In the genomic region with DNA sequence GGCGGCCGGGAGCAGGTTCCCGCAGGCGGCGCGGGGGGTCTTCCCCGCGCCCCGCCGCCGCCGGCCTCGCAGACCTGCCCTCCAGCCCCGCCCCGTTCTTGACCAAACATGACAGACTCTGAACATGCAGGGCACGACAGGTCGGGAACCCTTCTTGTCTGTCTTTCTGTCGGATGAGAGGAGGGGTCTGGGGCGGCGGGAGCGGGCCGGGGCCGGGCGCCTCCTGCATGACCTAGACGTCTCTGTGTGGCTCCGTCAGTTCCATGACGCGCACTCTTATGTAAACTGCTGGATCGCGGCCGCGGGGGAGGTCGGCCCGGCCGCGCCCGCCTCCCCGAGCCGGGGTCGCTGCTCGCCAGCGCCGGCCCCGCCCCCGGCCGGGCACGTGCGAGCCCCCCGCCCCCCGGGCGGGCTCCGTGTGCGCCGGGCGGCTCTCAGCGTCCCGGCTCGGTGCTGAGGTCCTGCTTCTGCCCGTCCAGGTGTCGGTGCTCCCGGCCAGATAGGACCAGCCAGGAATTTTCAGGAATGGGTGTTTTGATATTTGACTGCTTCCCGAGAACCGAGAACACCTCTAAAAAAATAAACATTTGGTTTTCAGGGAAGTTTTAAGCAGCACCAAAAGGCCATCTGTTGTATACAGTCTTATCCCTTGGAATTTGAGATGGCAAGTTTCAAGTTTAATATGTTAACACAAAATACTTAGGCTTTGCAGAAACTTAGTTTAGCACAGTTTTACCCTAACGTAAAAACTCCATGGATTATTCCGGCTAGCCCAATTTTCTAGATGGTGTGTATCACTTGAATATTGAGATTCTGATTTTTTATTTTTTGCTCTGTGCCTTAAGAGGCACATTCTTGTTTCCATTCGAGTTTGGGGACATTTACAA, we compare ENCODE assay signal across 1 cellular context.
TF ChIP-seq lines count a peak whose summit lies in the region.

No MANE protein-coding gene starts in this region.

TF ChIP-seq in HepG2, 621 proteins besides CTCF, POLR2A, EP300 and RAD21 (continued from another document and continues in another):
- TF ChIP-seq ZNF687 (CRISPR knock-in tag; IDR thresholded peaks at IDR 0.05) = peak; percentile 30
- no peak for TF ChIP-seq RFXAP (CRISPR knock-in tag; IDR thresholded peaks at IDR 0.05; ENCODE audit: borderline replicate concordance)
- no peak for TF ChIP-seq HNRNPK (IDR thresholded peaks at IDR 0.05; ENCODE audit: low read depth, low read length, poor library complexity, severe bottlenecking)
- TF ChIP-seq ZNF674 (CRISPR knock-in tag; IDR thresholded peaks at IDR 0.05; ENCODE audit: low read depth) = no peak
- TF ChIP-seq KLF6 (CRISPR knock-in tag; IDR thresholded peaks at IDR 0.05) = no peak; the same call in 1 of the 2 replicates
- TF ChIP-seq EED (CRISPR knock-in tag; IDR thresholded peaks at IDR 0.05) = no peak
- no peak for TF ChIP-seq ZNF678 (CRISPR knock-in tag; IDR thresholded peaks at IDR 0.05)
- TF ChIP-seq ZNF720 (CRISPR knock-in tag; IDR thresholded peaks at IDR 0.05) = no peak
- TF ChIP-seq PAWR (CRISPR knock-in tag; IDR thresholded peaks at IDR 0.05; ENCODE audit: borderline replicate concordance) = no peak
- TF ChIP-seq SNAI1 (CRISPR knock-in tag; IDR thresholded peaks at IDR 0.05; ENCODE audit: borderline replicate concordance) = no peak
- TF ChIP-seq, protein P1, sequence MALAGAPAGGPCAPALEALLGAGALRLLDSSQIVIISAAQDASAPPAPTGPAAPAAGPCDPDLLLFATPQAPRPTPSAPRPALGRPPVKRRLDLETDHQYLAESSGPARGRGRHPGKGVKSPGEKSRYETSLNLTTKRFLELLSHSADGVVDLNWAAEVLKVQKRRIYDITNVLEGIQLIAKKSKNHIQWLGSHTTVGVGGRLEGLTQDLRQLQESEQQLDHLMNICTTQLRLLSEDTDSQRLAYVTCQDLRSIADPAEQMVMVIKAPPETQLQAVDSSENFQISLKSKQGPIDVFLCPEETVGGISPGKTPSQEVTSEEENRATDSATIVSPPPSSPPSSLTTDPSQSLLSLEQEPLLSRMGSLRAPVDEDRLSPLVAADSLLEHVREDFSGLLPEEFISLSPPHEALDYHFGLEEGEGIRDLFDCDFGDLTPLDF (CRISPR knock-in tag; IDR thresholded peaks at IDR 0.05) = no peak; the same call in 1 of the 2 replicates
- TF ChIP-seq ZSCAN30 (CRISPR knock-in tag; IDR thresholded peaks at IDR 0.05) = no peak
- peak; percentile 62; the same call in 1 of the 2 replicates for TF ChIP-seq ZNF3 (CRISPR knock-in tag; IDR thresholded peaks at IDR 0.05)
- 0 out of 2 replicates have a peak, but pooled peaks have one; percentile 1 for TF ChIP-seq ZNF670 (CRISPR knock-in tag; IDR thresholded peaks at IDR 0.05; ENCODE audit: borderline replicate concordance)
- no peak for TF ChIP-seq NFYB (CRISPR knock-in tag; IDR thresholded peaks at IDR 0.05)
- TF ChIP-seq CHD4 (IDR thresholded peaks at IDR 0.05; ENCODE audit: borderline replicate concordance, low read length) = no peak
- TF ChIP-seq MAFF (IDR thresholded peaks at IDR 0.05; ENCODE audit: low read depth, low read length) = no peak
- TF ChIP-seq, protein P2, sequence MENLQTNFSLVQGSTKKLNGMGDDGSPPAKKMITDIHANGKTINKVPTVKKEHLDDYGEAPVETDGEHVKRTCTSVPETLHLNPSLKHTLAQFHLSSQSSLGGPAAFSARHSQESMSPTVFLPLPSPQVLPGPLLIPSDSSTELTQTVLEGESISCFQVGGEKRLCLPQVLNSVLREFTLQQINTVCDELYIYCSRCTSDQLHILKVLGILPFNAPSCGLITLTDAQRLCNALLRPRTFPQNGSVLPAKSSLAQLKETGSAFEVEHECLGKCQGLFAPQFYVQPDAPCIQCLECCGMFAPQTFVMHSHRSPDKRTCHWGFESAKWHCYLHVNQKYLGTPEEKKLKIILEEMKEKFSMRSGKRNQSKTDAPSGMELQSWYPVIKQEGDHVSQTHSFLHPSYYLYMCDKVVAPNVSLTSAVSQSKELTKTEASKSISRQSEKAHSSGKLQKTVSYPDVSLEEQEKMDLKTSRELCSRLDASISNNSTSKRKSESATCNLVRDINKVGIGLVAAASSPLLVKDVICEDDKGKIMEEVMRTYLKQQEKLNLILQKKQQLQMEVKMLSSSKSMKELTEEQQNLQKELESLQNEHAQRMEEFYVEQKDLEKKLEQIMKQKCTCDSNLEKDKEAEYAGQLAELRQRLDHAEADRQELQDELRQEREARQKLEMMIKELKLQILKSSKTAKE (CRISPR knock-in tag; IDR thresholded peaks at IDR 0.05; ENCODE audit: borderline replicate concordance) = peak; percentile 64
- TF ChIP-seq THYN1 (CRISPR knock-in tag; IDR thresholded peaks at IDR 0.05; ENCODE audit: borderline replicate concordance, low read depth) = no peak
- TF ChIP-seq TCF7 (IDR thresholded peaks at IDR 0.05; ENCODE audit: low read depth) = no peak
- no peak for TF ChIP-seq U2AF1 (optimal IDR thresholded peaks at IDR 0.05; ENCODE audit: low read depth, low read length)
- no peak; the same call in 1 of the 2 replicates for TF ChIP-seq ZC3H4 (CRISPR knock-in tag; IDR thresholded peaks at IDR 0.05; ENCODE audit: borderline replicate concordance)
- TF ChIP-seq YEATS4 (CRISPR knock-in tag; IDR thresholded peaks at IDR 0.05; ENCODE audit: borderline replicate concordance) = no peak; the same call in 1 of the 2 replicates
- no peak for TF ChIP-seq ZNF878 (CRISPR knock-in tag; IDR thresholded peaks at IDR 0.05)
- TF ChIP-seq ZGPAT (CRISPR knock-in tag; IDR thresholded peaks at IDR 0.05) = no peak
- no peak for TF ChIP-seq TFAP4 (IDR thresholded peaks at IDR 0.05; ENCODE audit: borderline replicate concordance, low read depth)
- TF ChIP-seq, protein P3, sequence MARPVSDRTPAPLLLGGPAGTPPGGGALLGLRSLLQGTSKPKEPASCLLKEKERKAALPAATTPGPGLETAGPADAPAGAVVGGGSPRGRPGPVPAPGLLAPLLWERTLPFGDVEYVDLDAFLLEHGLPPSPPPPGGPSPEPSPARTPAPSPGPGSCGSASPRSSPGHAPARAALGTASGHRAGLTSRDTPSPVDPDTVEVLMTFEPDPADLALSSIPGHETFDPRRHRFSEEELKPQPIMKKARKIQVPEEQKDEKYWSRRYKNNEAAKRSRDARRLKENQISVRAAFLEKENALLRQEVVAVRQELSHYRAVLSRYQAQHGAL (CRISPR knock-in tag; IDR thresholded peaks at IDR 0.05; ENCODE audit: not compliant biosample characterization) = no peak
- TF ChIP-seq HOXA3 (CRISPR knock-in tag; IDR thresholded peaks at IDR 0.05) = no peak
- TF ChIP-seq IRF1 (CRISPR knock-in tag; IDR thresholded peaks at IDR 0.05; ENCODE audit: low read depth) = no peak
- TF ChIP-seq ZNF432 (CRISPR knock-in tag; IDR thresholded peaks at IDR 0.05; ENCODE audit: borderline replicate concordance) = no peak
- TF ChIP-seq ZNF773 (CRISPR knock-in tag; IDR thresholded peaks at IDR 0.05; ENCODE audit: borderline replicate concordance) = no peak
- TF ChIP-seq ZNF253 (CRISPR knock-in tag; IDR thresholded peaks at IDR 0.05; ENCODE audit: borderline replicate concordance) = no peak
- TF ChIP-seq, protein P4, sequence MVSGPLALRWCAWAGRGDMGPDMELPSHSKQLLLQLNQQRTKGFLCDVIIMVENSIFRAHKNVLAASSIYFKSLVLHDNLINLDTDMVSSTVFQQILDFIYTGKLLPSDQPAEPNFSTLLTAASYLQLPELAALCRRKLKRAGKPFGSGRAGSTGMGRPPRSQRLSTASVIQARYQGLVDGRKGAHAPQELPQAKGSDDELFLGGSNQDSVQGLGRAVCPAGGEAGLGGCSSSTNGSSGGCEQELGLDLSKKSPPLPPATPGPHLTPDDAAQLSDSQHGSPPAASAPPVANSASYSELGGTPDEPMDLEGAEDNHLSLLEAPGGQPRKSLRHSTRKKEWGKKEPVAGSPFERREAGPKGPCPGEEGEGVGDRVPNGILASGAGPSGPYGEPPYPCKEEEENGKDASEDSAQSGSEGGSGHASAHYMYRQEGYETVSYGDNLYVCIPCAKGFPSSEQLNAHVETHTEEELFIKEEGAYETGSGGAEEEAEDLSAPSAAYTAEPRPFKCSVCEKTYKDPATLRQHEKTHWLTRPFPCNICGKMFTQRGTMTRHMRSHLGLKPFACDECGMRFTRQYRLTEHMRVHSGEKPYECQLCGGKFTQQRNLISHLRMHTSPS (CRISPR knock-in tag; IDR thresholded peaks at IDR 0.05; ENCODE audit: low read depth) = no peak
- no peak for TF ChIP-seq YY1 (IDR thresholded peaks at IDR 0.05; ENCODE audit: insufficient read depth, insufficient replicate concordance, low read depth, low read length)
- no peak for TF ChIP-seq JUN (CRISPR knock-in tag; IDR thresholded peaks at IDR 0.05)
- TF ChIP-seq SPEN (CRISPR knock-in tag; IDR thresholded peaks at IDR 0.05; ENCODE audit: low read depth) = no peak; the same call in 1 of the 2 replicates
- TF ChIP-seq ZBTB21 (CRISPR knock-in tag; IDR thresholded peaks at IDR 0.05) = no peak
- TF ChIP-seq ZZZ3 (CRISPR knock-in tag; IDR thresholded peaks at IDR 0.05; ENCODE audit: borderline replicate concordance) = no peak
- TF ChIP-seq PAF1 (CRISPR knock-in tag; IDR thresholded peaks at IDR 0.05) = no peak; the same call in 1 of the 2 replicates
- no peak for TF ChIP-seq ZNF83 (CRISPR knock-in tag; IDR thresholded peaks at IDR 0.05; ENCODE audit: borderline replicate concordance)
- TF ChIP-seq ZFP90 (CRISPR knock-in tag; IDR thresholded peaks at IDR 0.05; ENCODE audit: borderline replicate concordance) = no peak; the same call in 1 of the 2 replicates
- TF ChIP-seq ZNF652 (CRISPR knock-in tag; IDR thresholded peaks at IDR 0.05; ENCODE audit: borderline replicate concordance, low read depth) = no peak
- no peak for TF ChIP-seq TBP (CRISPR knock-in tag; IDR thresholded peaks at IDR 0.05)
- TF ChIP-seq ZNF503 (CRISPR knock-in tag; IDR thresholded peaks at IDR 0.05) = no peak
- no peak; the same call in 1 of the 2 replicates for TF ChIP-seq ZBTB3 (CRISPR knock-in tag; IDR thresholded peaks at IDR 0.05; ENCODE audit: borderline replicate concordance, low read depth)
